ENCODE assay signal across 8 cellular contexts in the genomic region with DNA sequence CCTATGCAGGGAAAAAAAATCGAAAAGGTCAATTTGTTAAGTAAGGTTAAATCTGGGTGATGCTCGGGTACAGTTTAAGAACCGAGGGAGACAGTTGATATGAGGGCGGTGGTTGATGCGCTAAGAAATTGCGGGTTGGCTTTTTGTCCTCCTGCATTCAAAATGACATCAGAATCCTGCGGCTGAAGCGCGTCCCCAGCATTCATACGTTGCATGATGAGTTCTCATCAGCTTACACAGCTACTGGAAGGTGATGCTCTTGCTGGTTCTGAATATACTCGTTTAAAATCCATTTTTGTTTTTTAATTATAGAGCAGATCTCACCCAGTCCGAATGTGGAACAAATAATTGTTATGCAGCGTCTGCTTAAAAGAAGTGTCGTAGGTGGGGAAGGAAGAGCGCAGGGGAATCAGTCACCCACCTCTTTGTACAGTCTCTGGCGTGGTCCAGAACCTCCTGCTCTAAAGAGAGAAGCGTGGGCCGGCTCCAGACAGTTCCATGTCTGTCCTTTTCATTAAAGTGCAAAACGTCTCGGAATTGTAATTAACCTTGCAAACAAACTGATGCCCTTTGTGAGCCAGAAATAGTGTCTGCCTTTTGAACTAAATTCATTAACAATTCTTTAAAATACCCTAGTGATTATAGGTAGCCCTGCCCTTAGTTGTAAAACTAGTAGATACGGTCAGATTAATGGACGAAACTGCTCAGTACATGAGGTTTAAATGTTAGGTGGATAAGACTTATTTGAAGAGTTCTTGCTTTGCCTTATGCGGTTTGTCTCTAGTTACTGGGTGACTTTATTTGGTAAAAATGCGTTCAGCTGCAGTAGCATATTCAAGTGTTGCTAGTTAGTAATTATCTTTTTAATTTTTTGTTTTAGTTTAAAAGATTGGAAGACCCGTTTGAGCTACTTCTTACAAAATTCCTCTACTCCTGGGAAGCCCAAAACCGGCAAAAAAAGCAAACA. TPM values are rescaled to one million over a fixed set of nuclear protein-coding genes. Genes with fewer than 3 reads are reported as not detected.
DNase-seq lines count a peak whose midpoint lies in the region; ATAC-seq, FAIRE-seq and TF ChIP-seq lines count a peak whose summit lies in the region.

No MANE protein-coding gene starts in this region.

- peak overlapping the region; percentile 62 to 83 for H3K4me3 ChIP-seq in body of pancreas
- peak overlapping the region; percentile 96 for H3K4me3 ChIP-seq in iPS-18c (ENCODE audit: insufficient read depth, low read depth, low read length)
- H3K4me3 ChIP-seq in small intestine (ENCODE audit: low read depth in 1 of 2, low read length in 2 of 2), result peak overlapping the region; percentile 58 to 79

- ATAC-seq in T-cell (replicated peaks in 1 of 4) (peak; percentile 39 to 47 (median 43)), body of pancreas (no peak), GM21423 (IDR thresholded peaks at IDR 0.05; ENCODE audit: unreplicated experiment) (no peak)

- peak overlapping the region; percentile 88 for H3K9ac ChIP-seq in ES-I3 (ENCODE audit: low read depth, low read length)

- DNase-seq in LHCN-M2 (ENCODE audit: low read depth) (peak; percentile 64), T-cell (peak in 31 of 34 experiments; percentile 36 to 68 (median 55)), body of pancreas (peak; percentile 27 to 56 (median 46)), small intestine (peak; percentile 58), ecto neural progenitor cell (ENCODE audit: low spot score) (no peak)

- H3K4me1 Mint-ChIP-seq in T-cell, result peaks cover 33 to 41% (median 34%) of the 10 kb centered on the region in 3 donors

- peak overlapping the region; percentile 97 to 98 (median 97) for H3K4me3 Mint-ChIP-seq in T-cell

- CTCF ChIA-PET in T-cell (lab: Charles Lee), result interaction anchor here (1.0 to 1.5 kb wide), 3 partner anchors 201 to 340 kb away, joined by 3 to 4 read pairs (median 4); no protein-coding TSS in a partner anchor

- WGBS in body of pancreas, 2 donors, result 23 to 34% methylated on average over 26 of the region's 26 CpGs
- WGBS in small intestine, 3 donors, result 6 to 14% (median 11%) methylated on average over 26 of the region's 26 CpGs

- FAIRE-seq in small intestine (lab: Jason Lieb, UNC), result no peak

- no peaks in the 10 kb centered on the region for H3K27me3 Mint-ChIP-seq in T-cell

- no peaks in the 10 kb centered on the region for H3K27me3 ChIP-seq in body of pancreas
- no peaks in the 10 kb centered on the region for H3K27me3 ChIP-seq in small intestine (ENCODE audit: control insufficient read depth in 2 of 2, insufficient read depth in 2 of 2, low read length in 2 of 2)

- POLR2A ChIA-PET in T-cell (lab: Charles Lee), result interaction anchor here (0.5 to 1.5 kb wide), 10 partner anchors 9 to 1225 kb away, joined by 3 to 7 read pairs (median 4); no protein-coding TSS in a partner anchor

- no peaks in the 10 kb centered on the region for H3K9me3 ChIP-seq in ES-I3 (ENCODE audit: control insufficient read depth, insufficient read depth, low read length)
- H3K9me3 ChIP-seq in body of pancreas, result no peaks in the 10 kb centered on the region
- H3K9me3 ChIP-seq in iPS-18c (ENCODE audit: control insufficient read depth, insufficient read depth, low read length), result no peaks in the 10 kb centered on the region
- no peaks in the 10 kb centered on the region for H3K9me3 ChIP-seq in small intestine (ENCODE audit: control insufficient read depth, low read depth)

- no peak for TF ChIP-seq CTCF in body of pancreas (IDR thresholded peaks at IDR 0.05)

- peaks cover 19% of the 10 kb centered on the region for H3K36me3 Mint-ChIP-seq in T-cell

- H3K4me1 ChIP-seq in ES-I3 (ENCODE audit: insufficient read depth, low read length) (peaks cover 6% of the 10 kb centered on the region), body of pancreas (peaks cover 38% of the 10 kb centered on the region), small intestine (ENCODE audit: control insufficient read depth in 2 of 2, insufficient read depth in 1 of 2, low read depth in 1 of 2, low read length in 1 of 2) (no peaks in the 10 kb centered on the region)

- peaks cover 5% of the 10 kb centered on the region for H3K36me3 ChIP-seq in ES-I3 (ENCODE audit: insufficient read depth, low read length)
- H3K36me3 ChIP-seq in body of pancreas (replicated peaks in 1 of 2; ENCODE audit: insufficient read depth in 1 of 2, low read depth in 2 of 2), result peaks cover 0 to 5% of the 10 kb centered on the region in 2 donors
- H3K36me3 ChIP-seq in small intestine (ENCODE audit: control insufficient read depth in 2 of 2, insufficient read depth in 2 of 2, low read length in 2 of 2), result peaks cover 3 to 16% of the 10 kb centered on the region in 2 donors

- H3K27ac Mint-ChIP-seq in T-cell, result peak overlapping the region; percentile 89 to 97

- H3K9me3 Mint-ChIP-seq in T-cell, result no peaks in the 10 kb centered on the region

- no peak for TF ChIP-seq POLR2A in body of pancreas (IDR thresholded peaks at IDR 0.05)

- H3K27ac ChIP-seq in body of pancreas (peak overlapping the region in 3 of 4 donors; percentile 90 to 97 (median 93)), small intestine (ENCODE audit: low read depth in 1 of 2, low read length in 1 of 2) (peak overlapping the region; percentile 9 to 94)

- intact Hi-C loops in body of pancreas (cut with DNase I), result no loop called here

RNA-seq across cellular contexts. Expression of gene RGS2, which starts 0.7 kb away (rescaled TPM):
- total RNA-seq in LHCN-M2 (2014; rRNA removed) (21.1 and 21.2 TPM in 2 replicates), T-cell (100 to 1,000 TPM in 1 of 5 donors, 10 to 100 TPM in 4; 13.9 to 129 (median 20.7) TPM), body of pancreas (10 to 100 TPM; 14.5 to 32.7 TPM)
- 3.2 TPM for polyA plus RNA-seq in LHCN-M2 (2012)
- 100 to 1,000 TPM; 100 to 573 (median 553) TPM for polyA plus RNA-seq in small intestine

Comparison
In these comparisons a context has a peak if more than half of its experiments do, and no peak if none do; other contexts are left out.
1. ATAC-seq: peak in T-cell (4 of 4); none in body of pancreas (single experiment) and GM21423 (single experiment).
2. Peak in every context shown above with its lines, with median percentiles within 50 percentile points of each other: H3K4me3 ChIP-seq.